ENCODE assay signal across 8 cellular contexts in genomic region chr12:54991161-54991991, GRCh38. TPM values are rescaled to one million over a fixed set of nuclear protein-coding genes. Genes with fewer than 3 reads are reported as not detected.
DNase-seq lines count a peak whose midpoint lies in the region; ATAC-seq and TF ChIP-seq lines count a peak whose summit lies in the region.

No MANE protein-coding gene starts in this region.

- TF ChIP-seq POLR2A in suprapubic skin (IDR thresholded peaks at IDR 0.05): no peak

- no peaks in the 10 kb centered on the region for H4K20me1 ChIP-seq in KMS-11 (ENCODE audit: insufficient read depth)

- TF ChIP-seq EP300 in suprapubic skin (IDR thresholded peaks at IDR 0.05): no peak

- no peaks in the 10 kb centered on the region for H3K79me2 ChIP-seq in KMS-11 (ENCODE audit: insufficient read depth, low read depth)

- peak overlapping the region; percentile 39 for H3K4me3 ChIP-seq in GM12865 (ENCODE audit: low read depth, low read length)
- no peak overlapping the region for H3K4me3 ChIP-seq in KMS-11 (IDR thresholded peaks at IDR 0.05; ENCODE audit: insufficient read depth, low read depth, low read length)
- H3K4me3 ChIP-seq in suprapubic skin: no peak overlapping the region

- H3K36me3 ChIP-seq in KMS-11 (ENCODE audit: insufficient read depth) (no peaks in the 10 kb centered on the region), suprapubic skin (no peaks in the 10 kb centered on the region)

- no peak overlapping the region for H3K4me2 ChIP-seq in KMS-11

- 80% methylated on average over 9 of the region's 9 CpGs for WGBS in suprapubic skin

- DNase-seq in GM12865 (ENCODE audit: low read depth) (peak; percentile 79), SKM-1 (lab: John Stamatoyannopoulos, UW; ENCODE audit: unreplicated experiment) (no peak), NCI-H774 (lab: John Stamatoyannopoulos, UW) (no peak), suprapubic skin (ENCODE audit: low spot score in 2 of 2) (no peak), KG1 (lab: John Stamatoyannopoulos, UW) (no peak)

- peak; percentile 73 for ATAC-seq in GM21526 (IDR thresholded peaks at IDR 0.05; ENCODE audit: low FRiP score, unreplicated experiment)

- H3K27me3 ChIP-seq in KMS-11 (ENCODE audit: insufficient read depth, low read depth): no peaks in the 10 kb centered on the region
- no peaks in the 10 kb centered on the region for H3K27me3 ChIP-seq in suprapubic skin

- peaks cover 73% of the 10 kb centered on the region for H3K4me1 Mint-ChIP-seq in activated naive CD4-positive, alpha-beta T cell treated with anti-CD3 and anti-CD28 coated beads, Interleukin-2, amount 50 U/mL, for 24 hours

- no peaks in the 10 kb centered on the region for H3K9me3 Mint-ChIP-seq in activated naive CD4-positive, alpha-beta T cell treated with anti-CD3 and anti-CD28 coated beads, Interleukin-2, amount 50 U/mL, for 24 hours

- peak overlapping the region; percentile 88 for H3K4me3 Mint-ChIP-seq in activated naive CD4-positive, alpha-beta T cell treated with anti-CD3 and anti-CD28 coated beads, Interleukin-2, amount 50 U/mL, for 24 hours

- H3K9me3 ChIP-seq in suprapubic skin: no peaks in the 10 kb centered on the region

- TF ChIP-seq CTCF in GM12865 (IDR thresholded peaks at IDR 0.05; ENCODE audit: insufficient read depth, low read depth, low read length, missing control alignments): no peak
- no peak for TF ChIP-seq CTCF in KMS-11 (conservative IDR thresholded peaks at IDR 0.05; ENCODE audit: low read depth, low read length)
- TF ChIP-seq CTCF in suprapubic skin (IDR thresholded peaks at IDR 0.05): no peak

- peak overlapping the region; percentile 12; the same call in 1 of the 2 replicates for H2AFZ ChIP-seq in KMS-11 (ENCODE audit: low read depth)

- H3K27me3 Mint-ChIP-seq in activated naive CD4-positive, alpha-beta T cell treated with anti-CD3 and anti-CD28 coated beads, Interleukin-2, amount 50 U/mL, for 24 hours: no peaks in the 10 kb centered on the region

- H3K27ac Mint-ChIP-seq in activated naive CD4-positive, alpha-beta T cell treated with anti-CD3 and anti-CD28 coated beads, Interleukin-2, amount 50 U/mL, for 24 hours: peak overlapping the region; percentile 88

- H3K36me3 Mint-ChIP-seq in activated naive CD4-positive, alpha-beta T cell treated with anti-CD3 and anti-CD28 coated beads, Interleukin-2, amount 50 U/mL, for 24 hours: peaks cover 6% of the 10 kb centered on the region

- no peak overlapping the region for H3K9ac ChIP-seq in KMS-11

- peaks cover 12% of the 10 kb centered on the region for H3K4me1 ChIP-seq in KMS-11 (ENCODE audit: low read depth, poor library complexity, severe bottlenecking)
- H3K4me1 ChIP-seq in suprapubic skin: no peaks in the 10 kb centered on the region

- H3K27ac ChIP-seq in KMS-11 (no peak overlapping the region), suprapubic skin (no peak overlapping the region)

RNA-seq across cellular contexts. Expression of gene TESPA1, which starts 6.8 kb away (rescaled TPM):
- total RNA-seq in suprapubic skin: 1 to 10 TPM in 1 of 4 donors, under 1 TPM in 1, not detected in 2; 0.80 to 3.1 TPM

RNA-seq across cellular contexts. Expression of gene NEUROD4, which starts 28.4 kb away (rescaled TPM):
- total RNA-seq in suprapubic skin: not detected
